14 cellular contexts compared by ENCODE assay signal in the genomic region with DNA sequence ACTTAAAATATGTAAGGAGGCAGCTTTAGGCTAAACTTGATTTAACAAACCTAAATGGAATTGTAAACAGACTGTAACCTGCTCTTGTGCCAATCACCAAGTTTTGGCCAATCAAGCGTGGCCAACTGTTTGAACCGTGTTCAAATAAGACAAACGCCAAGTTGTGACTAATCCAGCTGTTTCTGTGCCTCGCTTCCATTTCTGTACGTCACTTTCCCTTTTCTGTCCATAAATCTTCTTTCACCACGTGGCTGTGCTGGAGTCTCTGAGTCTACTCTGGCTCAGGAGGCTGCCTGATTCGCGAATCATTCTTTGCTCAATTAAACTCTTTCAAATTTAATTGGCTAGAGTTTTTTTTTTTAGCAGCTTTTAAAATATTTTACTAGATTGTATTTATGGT.
DNase-seq lines count a peak whose midpoint lies in the region; ATAC-seq and TF ChIP-seq lines count a peak whose summit lies in the region.
"Had no signal": no experiment of that assay in that cellular context is flagged by ENCODE, and none has a peak within 500 bp of the region (broad histone marks: within the 10 kb centered on the region; RNA-seq: fewer than 3 reads in every experiment).

No MANE protein-coding gene starts in this region.

- peak; percentile 14 for DNase-seq in NOMO-1 treated with DMSO at 0.1 percent for 48 hours (lab: John Stamatoyannopoulos, UW; ENCODE audit: unreplicated experiment)
- no peak for DNase-seq in NOMO-1 (lab: John Stamatoyannopoulos, UW; ENCODE audit: unreplicated experiment in 2 of 2)
- DNase-seq in cardiac fibroblast (ENCODE audit: low read depth in 2 of 2): peak; percentile 43 to 47
- DNase-seq in medulla oblongata (ENCODE audit: extremely low spot score): peak; percentile 82
- no peak for DNase-seq in 8988T
- DNase-seq in NK-92 treated with Interleukin-12 subunit alpha and Interleukin-12 subunit beta, amount 100 ng/mL, for 24 hours (lab: John Stamatoyannopoulos, UW): no peak
- DNase-seq in GF-D8 (lab: John Stamatoyannopoulos, UW): no peak
- DNase-seq: cerebellar nuclear complex, GDM1, heart right ventricle, NCI-H1436 treated with DMSO at 0.1 percent for 48 hours, OCI-M1, spleen had no signal

- no peak for ATAC-seq in HG02763 (IDR thresholded peaks at IDR 0.05; ENCODE audit: unreplicated experiment)
- ATAC-seq: heart right ventricle had no signal

- no peak for TF ChIP-seq CTCF in cardiac fibroblast (IDR thresholded peaks at IDR 0.05; ENCODE audit: low read depth, low read length)

- no peak overlapping the region for H3K4me3 ChIP-seq in cardiac fibroblast (replicated peaks in 1 of 2; ENCODE audit: low read depth in 2 of 2, low read length in 2 of 2)
- H3K4me3 ChIP-seq: heart right ventricle, spleen had no signal

Comparison
In these comparisons a context has a peak if more than half of its experiments do, and no peak if none do; other contexts are left out.
1. DNase-seq: peak in NOMO-1 treated with DMSO at 0.1 percent for 48 hours (single experiment), cardiac fibroblast (2 of 2) and medulla oblongata (single experiment); none in NOMO-1 (0 of 2), 8988T (single experiment), NK-92 treated with Interleukin-12 subunit alpha and Interleukin-12 subunit beta, amount 100 ng/mL, for 24 hours (single experiment) and GF-D8 (single experiment).